Comparison of ENCODE assay signal across 8 cellular contexts in the genomic region with DNA sequence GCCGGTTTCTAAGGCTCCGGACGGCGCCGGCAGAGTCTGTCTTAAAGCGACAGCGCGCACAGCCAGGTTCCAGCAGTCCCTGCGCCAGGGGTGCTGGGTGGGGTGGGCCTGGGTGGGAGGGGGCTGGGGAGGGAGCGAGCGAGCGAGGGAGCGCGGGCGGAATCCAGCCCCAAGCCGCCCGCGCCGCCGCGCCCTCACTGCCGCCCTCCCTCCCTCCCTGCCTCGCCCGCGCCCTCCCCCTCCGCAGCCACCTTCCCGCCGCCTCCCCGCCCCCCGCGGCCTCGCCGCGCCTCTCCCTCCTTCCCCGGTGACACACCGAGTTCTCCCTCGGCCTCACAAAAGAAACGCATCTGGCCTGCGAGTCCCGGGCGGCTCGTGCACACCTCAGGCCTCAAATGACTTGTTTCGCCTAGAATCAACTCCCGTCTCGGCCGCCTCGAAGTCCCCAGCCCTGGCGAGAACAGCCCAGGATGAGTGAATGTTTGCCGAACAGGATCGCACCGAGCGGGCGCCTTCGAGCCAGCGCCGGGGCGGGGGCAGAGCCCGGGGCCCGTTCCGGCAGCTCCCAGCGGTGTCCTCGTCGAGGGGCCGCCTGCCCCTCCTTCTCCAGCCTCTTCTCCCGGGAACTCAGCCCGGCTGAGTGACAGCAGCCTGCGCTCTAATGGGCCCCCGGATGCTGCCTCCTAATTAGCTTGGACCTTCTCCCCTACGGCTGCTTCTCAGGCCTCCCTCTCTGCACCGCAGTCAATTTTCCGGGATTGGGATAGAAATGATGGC. TPM values are rescaled to one million over a fixed set of nuclear protein-coding genes. Genes with fewer than 3 reads are reported as not detected.
DNase-seq lines count a peak whose midpoint lies in the region; ATAC-seq and TF ChIP-seq lines count a peak whose summit lies in the region.

A gene (minus strand): TSS at position 43 of the 777 bp plus-strand sequence. CDS start 347 bp downstream, outside the sequence.

- in situ Hi-C loops in T47D (cut with HindIII; ENCODE audit: low pct_unique_long_range_greater_than_20kb, low sequenced_read_pairs) = no loop called here

- peak within 1 kb of the TSS; percentile 42 to 62 (median 60) for H3K4me3 ChIP-seq in Peyer's patch
- peak within 1 kb of the TSS; percentile 50 for H3K4me3 ChIP-seq in lower lobe of right lung
- H3K4me3 ChIP-seq in suprapubic skin = peak within 1 kb of the TSS; percentile 63

- no peak for TF ChIP-seq POLR2A in Peyer's patch (IDR thresholded peaks at IDR 0.05)
- TF ChIP-seq POLR2A in suprapubic skin (IDR thresholded peaks at IDR 0.05) = no peak

- H3K36me3 ChIP-seq in Peyer's patch = no peaks in the 10 kb centered on the region
- H3K36me3 ChIP-seq in lower lobe of right lung = no peaks in the 10 kb centered on the region
- no peaks in the 10 kb centered on the region for H3K36me3 ChIP-seq in suprapubic skin

- H3K27me3 ChIP-seq in Peyer's patch (peaks cover 0 to 64% of the 10 kb centered on the region in 2 donors), lower lobe of right lung (ENCODE audit: low read depth) (peaks cover 96% of the 10 kb centered on the region), suprapubic skin (peaks cover 100% of the 10 kb centered on the region)

- H3K9me3 ChIP-seq in Peyer's patch (no peaks in the 10 kb centered on the region), lower lobe of right lung (no peaks in the 10 kb centered on the region), suprapubic skin (no peaks in the 10 kb centered on the region)

- WGBS in suprapubic skin = 13% methylated on average over 7 of the region's 71 CpGs

- H3K27ac ChIP-seq in Peyer's patch (peak within 1 kb of the TSS; percentile 65 to 83 (median 66)), lower lobe of right lung (no peak within 1 kb of the TSS), suprapubic skin (no peak within 1 kb of the TSS)

- ATAC-seq in lower lobe of right lung = peak; percentile 8 to 42

- H3K4me1 ChIP-seq in Peyer's patch = peaks cover 0 to 41% (median 25%) of the 10 kb centered on the region in 4 donors
- H3K4me1 ChIP-seq in lower lobe of right lung = peaks cover 39% of the 10 kb centered on the region
- peaks cover 44% of the 10 kb centered on the region for H3K4me1 ChIP-seq in suprapubic skin

- TF ChIP-seq CTCF in Peyer's patch (IDR thresholded peaks at IDR 0.05) (no peak), lower lobe of right lung (IDR thresholded peaks at IDR 0.05) (no peak), suprapubic skin (IDR thresholded peaks at IDR 0.05) (no peak)

- intact Hi-C loops in lower lobe of right lung (cut with DNase I) = no loop called here

- peak; percentile 69 for DNase-seq in COLO668 (lab: John Stamatoyannopoulos, UW; ENCODE audit: unreplicated experiment)
- DNase-seq in HS-5 (ENCODE audit: low read depth) = peak; percentile 19
- peak in 2 of 3 donors; percentile 62 to 71 for DNase-seq in Peyer's patch
- peak; percentile 84 to 90 for DNase-seq in T47D (ENCODE audit: low read depth in 1 of 2, low spot score in 1 of 2)
- peak; percentile 52 for DNase-seq in lower lobe of right lung
- no peak for DNase-seq in suprapubic skin (ENCODE audit: low spot score in 2 of 2)
- DNase-seq in globus pallidus (ENCODE audit: low spot score) = no peak
- DNase-seq in hypothalamus (lab: John Stamatoyannopoulos, UW) = no peak

- no peak for TF ChIP-seq EP300 in suprapubic skin (IDR thresholded peaks at IDR 0.05)

RNA-seq across cellular contexts. Expression of the gene that starts here (rescaled TPM):
- total RNA-seq in Peyer's patch = 1 to 10 TPM in 3 of 4 donors, under 1 TPM in 1; 0.88 to 4.2 (median 2.5) TPM
- total RNA-seq in lower lobe of right lung = 0.47 TPM
- total RNA-seq in suprapubic skin = 1 to 10 TPM in 3 of 4 donors, under 1 TPM in 1; 0.64 to 2.4 (median 1.4) TPM

Comparison
In these comparisons a context has a peak if more than half of its experiments do, and no peak if none do; other contexts are left out.
1. Peak in DNase-seq, ATAC-seq and H3K4me3 ChIP-seq in lower lobe of right lung; RNA of the gene not detected or under 1 TPM.
2. DNase-seq: peak in COLO668 (single experiment), HS-5 (single experiment), Peyer's patch (2 of 3) and T47D (2 of 2); none in suprapubic skin (0 of 2), globus pallidus (single experiment) and hypothalamus (0 of 51).
3. H3K27ac ChIP-seq: peak in Peyer's patch (4 of 4); none in lower lobe of right lung (single experiment) and suprapubic skin (single experiment).
4. Peak in every context shown above with its lines, with median percentiles within 50 percentile points of each other: H3K4me3 ChIP-seq.